Comparison of ENCODE assay signal across 1 cellular context in the genomic region with DNA sequence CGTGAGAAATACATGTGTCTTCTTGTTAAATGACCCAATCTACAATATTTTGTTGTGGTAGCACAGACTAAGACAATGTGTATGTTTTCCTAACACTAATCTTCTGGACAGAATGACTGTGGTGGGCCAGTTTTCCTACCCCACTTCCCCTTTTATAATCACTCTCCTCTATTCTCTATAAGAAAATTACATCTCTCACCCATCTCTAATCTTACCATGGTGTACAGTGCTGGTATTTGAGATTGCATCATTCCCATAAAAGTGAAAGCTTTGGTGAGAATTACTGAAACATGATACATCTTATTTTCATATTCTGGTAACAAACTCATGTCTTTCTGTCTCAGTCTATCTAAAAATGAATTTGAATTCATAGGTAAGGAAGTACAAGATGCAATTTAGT.
TF ChIP-seq lines count a peak whose summit lies in the region.

No MANE protein-coding gene starts in this region.

TF ChIP-seq in HepG2, 621 proteins besides CTCF, POLR2A, EP300 and RAD21:
- TF ChIP-seq CEBPB (IDR thresholded peaks at IDR 0.05; ENCODE audit: borderline replicate concordance, low read depth, low read length) (peak; percentile 51; the same call in 1 of the 2 replicates), ATF7 (IDR thresholded peaks at IDR 0.05) (0 out of 2 replicates have a peak, but pooled peaks have one; percentile 8), ATF7 (CRISPR knock-in tag; IDR thresholded peaks at IDR 0.05) (no peak), ZNF557 (CRISPR knock-in tag; IDR thresholded peaks at IDR 0.05) (no peak)
